9 cellular contexts compared by ENCODE assay signal in genomic region chr11:64744544-64745218, GRCh38. TPM values are rescaled to one million over a fixed set of nuclear protein-coding genes. Genes with fewer than 3 reads are reported as not detected.
DNase-seq lines count a peak whose midpoint lies in the region; ATAC-seq and TF ChIP-seq lines count a peak whose summit lies in the region.
"Had no signal": no experiment of that assay in that cellular context is flagged by ENCODE, and none has a peak within 500 bp of the region (broad histone marks: within the 10 kb centered on the region; RNA-seq: fewer than 3 reads in every experiment).

No MANE protein-coding gene starts in this region.

- H3K9ac ChIP-seq in duodenal mucosa (ENCODE audit: low read depth in 1 of 2, low read length in 2 of 2) = peak overlapping the region in 1 of 2 donors; percentile 32

- no peaks in the 10 kb centered on the region for H3K27me3 ChIP-seq in CD4-positive, alpha-beta T cell (ENCODE audit: control insufficient read depth, insufficient read depth, low read length)
- peaks cover 32 to 50% of the 10 kb centered on the region in 2 donors for H3K27me3 ChIP-seq in duodenal mucosa (ENCODE audit: control insufficient read depth in 1 of 2, insufficient read depth in 2 of 2, low read length in 2 of 2)
- H3K27me3 ChIP-seq in foreskin keratinocyte = peaks cover 67% of the 10 kb centered on the region

- peak overlapping the region; percentile 99 for H3K27ac ChIP-seq in CD4-positive, alpha-beta T cell (ENCODE audit: low read depth, low read length)
- H3K27ac ChIP-seq in duodenal mucosa (ENCODE audit: low read depth, low read length) = peak overlapping the region; percentile 52
- H3K27ac ChIP-seq in foreskin keratinocyte = no peak overlapping the region
- H3K27ac ChIP-seq: epithelial cell of prostate had no signal

- intact Hi-C loops in CD4-positive, alpha-beta T cell (cut with DNase I, micrococcal nuclease) = loop anchor here (1.0 to 5.0 kb wide), 2 partner anchors 33 to 34 kb away; partner anchors contain the start of gene SF1 (in 2 of the 2)

- peak; percentile 1 for ATAC-seq in CD4-positive, alpha-beta T cell (ENCODE audit: poor library complexity)
- ATAC-seq in GM18868 (IDR thresholded peaks at IDR 0.05; ENCODE audit: unreplicated experiment) (no peak), foreskin keratinocyte (no peak), HG02642 (IDR thresholded peaks at IDR 0.05; ENCODE audit: poor library complexity, unreplicated experiment) (no peak)

- H3K4me1 ChIP-seq in duodenal mucosa (ENCODE audit: control insufficient read depth in 1 of 2, insufficient read depth in 2 of 2, low read length in 2 of 2) (peaks cover 29 to 30% of the 10 kb centered on the region in 2 donors), foreskin keratinocyte (no peaks in the 10 kb centered on the region)

- H3K9me3 Mint-ChIP-seq in CD4-positive, alpha-beta T cell = no peaks in the 10 kb centered on the region
- H3K9me3 Mint-ChIP-seq in nephron = no peaks in the 10 kb centered on the region

- peaks cover 46% of the 10 kb centered on the region for H3K36me3 Mint-ChIP-seq in CD4-positive, alpha-beta T cell (ENCODE audit: low read depth)
- H3K36me3 Mint-ChIP-seq in nephron (ENCODE audit: low read depth) = no peaks in the 10 kb centered on the region

- no peaks in the 10 kb centered on the region for H3K36me3 ChIP-seq in duodenal mucosa (ENCODE audit: control insufficient read depth in 1 of 2, insufficient read depth in 2 of 2, low read length in 2 of 2)

- H3K4me3 Mint-ChIP-seq in CD4-positive, alpha-beta T cell = peak overlapping the region; percentile 98
- H3K4me3 Mint-ChIP-seq in nephron = peak overlapping the region; percentile 80 to 87 (median 82)

- CTCF ChIA-PET in CD4-positive, alpha-beta T cell (lab: Charles Lee) = interaction anchor here (0.6 to 4.9 kb wide), 7 partner anchors 17 to 116 kb away, joined by 4 to 45 read pairs (median 20); partner anchors contain the start of genes PYGM and SF1

- TF ChIP-seq CTCF in CD4-positive, alpha-beta T cell (IDR thresholded peaks at IDR 0.05) = no peak
- no peak for TF ChIP-seq CTCF in nephron (IDR thresholded peaks at IDR 0.05; ENCODE audit: unreplicated experiment in 3 of 3)
- no peak for TF ChIP-seq CTCF in foreskin keratinocyte (conservative IDR thresholded peaks at IDR 0.05)

- peaks cover 39% of the 10 kb centered on the region for H3K4me1 Mint-ChIP-seq in CD4-positive, alpha-beta T cell (ENCODE audit: low read depth)
- H3K4me1 Mint-ChIP-seq in nephron = peaks cover 15% of the 10 kb centered on the region

- H3K27me3 Mint-ChIP-seq in CD4-positive, alpha-beta T cell = no peaks in the 10 kb centered on the region
- H3K27me3 Mint-ChIP-seq in nephron (ENCODE audit: low read depth) = peaks cover 57% of the 10 kb centered on the region

- peak overlapping the region; percentile 99 for H3K27ac Mint-ChIP-seq in CD4-positive, alpha-beta T cell
- no peak overlapping the region for H3K27ac Mint-ChIP-seq in nephron

- peak overlapping the region; percentile 64 to 69 for H3K4me3 ChIP-seq in duodenal mucosa (ENCODE audit: low read depth in 1 of 2, low read length in 2 of 2)

- POLR2A ChIA-PET in CD4-positive, alpha-beta T cell (lab: Charles Lee) = interaction anchor here (0.7 to 18.7 kb wide), 46 partner anchors 8 to 1903 kb away, joined by 3 to 634 read pairs (median 8); partner anchors contain the start of genes CAPN1, CD248, CDC42BPG and FAU

- no peaks in the 10 kb centered on the region for H3K9me3 ChIP-seq in CD4-positive, alpha-beta T cell (ENCODE audit: control insufficient read depth, low read length)
- H3K9me3 ChIP-seq in duodenal mucosa (ENCODE audit: control insufficient read depth in 1 of 2, low read length in 2 of 2) = no peaks in the 10 kb centered on the region

- DNase-seq in CD4-positive, alpha-beta T cell = peak in 7 of 10 experiments; percentile 42 to 59 (median 49)
- DNase-seq in NAMALWA (ENCODE audit: low spot score) (peak; percentile 64), foreskin keratinocyte (no peak), ureter (ENCODE audit: low spot score) (no peak)

RNA-seq across cellular contexts. Expression of gene RASGRP2, which starts 0.7 kb away (rescaled TPM):
- total RNA-seq in CD4-positive, alpha-beta T cell = 100 to 1,000 TPM; 668 to 672 TPM
- total RNA-seq in foreskin keratinocyte (0.14 and 0.31 TPM in 2 replicates), ureter (23.3 TPM)
- polyA plus RNA-seq in foreskin keratinocyte = 0.25 and 0.39 TPM in 2 replicates

RNA-seq across cellular contexts. Expression of gene PYGM, which starts 15.1 kb away (rescaled TPM):
- total RNA-seq in CD4-positive, alpha-beta T cell = 1 to 10 TPM; 5.0 to 6.0 TPM
- total RNA-seq in foreskin keratinocyte (0.07 TPM in 2 replicates), ureter (11.4 TPM)
- 0.07 and 0.19 TPM in 2 replicates for polyA plus RNA-seq in foreskin keratinocyte

RNA-seq across cellular contexts. Expression of gene NRXN2, which starts 21.7 kb away (rescaled TPM):
- under 1 TPM; 0.05 to 0.31 TPM for total RNA-seq in CD4-positive, alpha-beta T cell
- total RNA-seq in foreskin keratinocyte (not detected in 2 replicates), ureter (11.6 TPM)
- polyA plus RNA-seq in foreskin keratinocyte = not detected in 2 replicates

RNA-seq across cellular contexts. Expression of gene SF1, which starts 33.7 kb away (rescaled TPM):
- total RNA-seq in CD4-positive, alpha-beta T cell = 1,000 to 10,000 TPM; 1,632 to 1,657 TPM
- total RNA-seq in foreskin keratinocyte (114 and 115 TPM in 2 replicates), ureter (391 TPM)
- 105 and 113 TPM in 2 replicates for polyA plus RNA-seq in foreskin keratinocyte

RNA-seq across cellular contexts. Expression of gene MAP4K2, which starts 58.3 kb away (rescaled TPM):
- total RNA-seq in CD4-positive, alpha-beta T cell = 10 to 100 TPM; 71.9 to 74.1 TPM
- total RNA-seq in foreskin keratinocyte = 26.3 and 27.8 TPM in 2 replicates
- polyA plus RNA-seq in foreskin keratinocyte = 25.7 and 26.9 TPM in 2 replicates
- 14.0 TPM for total RNA-seq in ureter

Comparison
In these comparisons a context has a peak if more than half of its experiments do, and no peak if none do; other contexts are left out.
1. DNase-seq: peak in CD4-positive, alpha-beta T cell (7 of 10) and NAMALWA (single experiment); none in foreskin keratinocyte (0 of 2) and ureter (single experiment).
2. RNA of gene RASGRP2, which starts 0.7 kb away (total RNA-seq): 668 to 672 TPM in CD4-positive, alpha-beta T cell; 23.3 TPM in ureter (single experiment) and 0.14 to 0.31 TPM in foreskin keratinocyte; every median in the first group is over 10 times any median in the second.